ENCODE assay signal across 8 cellular contexts in genomic region chr1:246002725-246003441, GRCh38.
A peak's percentile ranks its signal among the peaks of the same experiment; 100 is the strongest.
DNase-seq lines count a peak whose midpoint lies in the region; ATAC-seq, FAIRE-seq and TF ChIP-seq lines count a peak whose summit lies in the region.

No MANE protein-coding gene starts in this region.

- peak overlapping the region; percentile 100 for H2BK15ac ChIP-seq in IMR-90 (ENCODE audit: low read depth, low read length)

- H3K4me1 ChIP-seq in IMR-90 (ENCODE audit: control insufficient read depth, insufficient read depth, low read length) (peaks cover 17% of the 10 kb centered on the region), OCI-LY3 (ENCODE audit: low read length) (peaks cover 26% of the 10 kb centered on the region)

- 92 to 100% methylated on average over 3 to 12 of the region's 23 CpGs for whole genome bisulfite sequencing in IMR-90 (ENCODE audit: extremely low coverage in 2 of 2, insufficient read length in 1 of 2), 2 experiments

- H3K79me1 ChIP-seq in IMR-90 (ENCODE audit: low read depth in 1 of 2, low read length in 2 of 2): 0 out of 4 replicates have a peak, but pooled peaks cover 0 to 4% of the 10 kb centered on the region in 2 experiments

- CTCF ChIA-PET in IMR-90 (lab: Yijun Ruan, JAX): interaction anchor here (1.0 to 1.2 kb wide), 2 partner anchors 491 to 850 kb away, joined by 3 to 6 read pairs; no protein-coding TSS in a partner anchor

- peak overlapping the region; percentile 96 for H2BK120ac ChIP-seq in IMR-90 (ENCODE audit: low read depth, low read length)

- H3K9ac ChIP-seq in IMR-90 (ENCODE audit: low read depth, low read length) (no peak overlapping the region), OCI-LY3 (ENCODE audit: low read length) (no peak overlapping the region)

- peaks cover 2% of the 10 kb centered on the region; the same call in 1 of the 2 replicates for H3K9me3 ChIP-seq in IMR-90 (ENCODE audit: control insufficient read depth, insufficient read depth, low read length)
- H3K9me3 ChIP-seq in OCI-LY3 (ENCODE audit: insufficient read depth, low read length): no peaks in the 10 kb centered on the region

- H3K4me2 ChIP-seq in IMR-90 (ENCODE audit: low read depth, low read length) (no peak overlapping the region), OCI-LY3 (ENCODE audit: low read length) (no peak overlapping the region)

- H2AFZ ChIP-seq in IMR-90 (replicated peaks; ENCODE audit: low read length, poor library complexity) (peak overlapping the region; percentile 59), OCI-LY3 (ENCODE audit: low read depth, low read length) (no peak overlapping the region)

- peak overlapping the region; percentile 97 for H2BK20ac ChIP-seq in IMR-90 (ENCODE audit: low read depth, low read length)

- peaks cover 13% of the 10 kb centered on the region for H3K9me1 ChIP-seq in IMR-90 (ENCODE audit: insufficient read depth, low read length)

- peak overlapping the region; percentile 92 for H3K4ac ChIP-seq in IMR-90 (ENCODE audit: low read depth, low read length)

- peak overlapping the region; percentile 82 for H4K91ac ChIP-seq in IMR-90 (ENCODE audit: insufficient read depth, low read depth, low read length)

- no TSS peak for BruUV-seq in IMR-90 (replicated peaks; lab: Mats Ljungman, UMichigan)

- peak; percentile 92 for TF ChIP-seq CTCF in IMR-90 (conservative IDR thresholded peaks at IDR 0.05; ENCODE audit: low read depth, low read length)
- peak; percentile 97 for TF ChIP-seq CTCF in OCI-LY3 (IDR thresholded peaks at IDR 0.05; ENCODE audit: low read depth, low read length)
- TF ChIP-seq CTCF in epithelial cell of esophagus (IDR thresholded peaks at IDR 0.05; ENCODE audit: insufficient read depth, low read depth, low read length, missing control alignments): peak; percentile 94

- peak overlapping the region; percentile 29 for H3K14ac ChIP-seq in IMR-90 (replicated peaks; ENCODE audit: low read depth, low read length)

- H3K4me3 ChIP-seq in IMR-90 (ENCODE audit: insufficient read depth, low read depth, low read length) (no peak overlapping the region), OCI-LY3 (ENCODE audit: low read length) (no peak overlapping the region), epithelial cell of esophagus (ENCODE audit: low read length) (no peak overlapping the region)

- ATAC-seq in IMR-90 (ENCODE audit: low read depth): peak; percentile 46

- 0 out of 2 replicates have a peak, but pooled peaks have one; percentile 49 for TF ChIP-seq POLR2A in IMR-90 (IDR thresholded peaks at IDR 0.05; ENCODE audit: low read depth, low read length)

- peak overlapping the region; percentile 7 for H4K5ac ChIP-seq in IMR-90 (ENCODE audit: low read depth, low read length)

- intact Hi-C loops in IMR-90 (cut with micrococcal nuclease): loop anchor here (1.0 to 10.0 kb wide), 7 partner anchors 126 to 924 kb away; no protein-coding TSS in a partner anchor

- H2BK5ac ChIP-seq in IMR-90 (ENCODE audit: low read depth, low read length, poor library complexity, severe bottlenecking): peak overlapping the region; percentile 34

- peak overlapping the region; percentile 74 for H3K18ac ChIP-seq in IMR-90 (ENCODE audit: low read depth, low read length)

- peak; percentile 88 for FAIRE-seq in GM19239 (lab: Jason Lieb, UNC)

- DNase-seq in Ammon's horn (ENCODE audit: low spot score) (peak; percentile 91), GM19239 (ENCODE audit: insufficient read length, low spot score) (peak; percentile 62), IMR-90 (peak; percentile 90), epithelial cell of esophagus (ENCODE audit: low read depth) (peak; percentile 91), mucosa of gallbladder (ENCODE audit: low spot score) (peak; percentile 85)
- DNase-seq in activated CD8-positive, alpha-beta memory T cell treated with anti-CD3 and anti-CD28 coated beads, Interleukin-2, amount 50 U/mL, for 24 hours (ENCODE audit: extremely low read depth): peak; percentile 62
- peak; percentile 91 for DNase-seq in stimulated activated CD8-positive, alpha-beta memory T cell treated with anti-CD3 and anti-CD28 coated beads, Interleukin-4, amount 100 ng/mL, for 48 hours

- H4K8ac ChIP-seq in IMR-90 (ENCODE audit: low read depth in 2 of 2, low read length in 2 of 2): peak overlapping the region; percentile 67 to 70

- POLR2A ChIA-PET in IMR-90 (lab: Charles Lee; ENCODE audit: unreplicated experiment): interaction anchor here (0.6 kb wide), 1 partner anchor 370 kb away, joined by 3 read pairs; no protein-coding TSS in a partner anchor

- in situ Hi-C loops in IMR-90 (cut with MboI; ENCODE audit: low sequenced_read_pairs): loop anchor here (5.0 to 10.0 kb wide), 4 partner anchors 452 to 918 kb away; no protein-coding TSS in a partner anchor

- H3K79me2 ChIP-seq in OCI-LY3 (ENCODE audit: low read length): no peaks in the 10 kb centered on the region

- peak overlapping the region; percentile 29; the same call in 1 of the 2 replicates for H3K27ac ChIP-seq in IMR-90 (ENCODE audit: insufficient read depth, low read length)
- no peak overlapping the region for H3K27ac ChIP-seq in OCI-LY3 (ENCODE audit: low read length)

- peak overlapping the region; percentile 70 for H2AK9ac ChIP-seq in IMR-90 (replicated peaks; ENCODE audit: low read depth, low read length, poor library complexity)

- H3K27me3 ChIP-seq in IMR-90 (ENCODE audit: control insufficient read depth, insufficient read depth, low read length) (no peaks in the 10 kb centered on the region), OCI-LY3 (ENCODE audit: low read depth, low read length) (no peaks in the 10 kb centered on the region)

- H3K56ac ChIP-seq in IMR-90 (ENCODE audit: extremely low read depth, insufficient read depth, low read length): no peak overlapping the region

- H3K36me3 ChIP-seq in IMR-90 (ENCODE audit: control insufficient read depth, insufficient read depth, low read length) (no peaks in the 10 kb centered on the region), OCI-LY3 (replicated peaks; ENCODE audit: low read depth, low read length) (no peaks in the 10 kb centered on the region)

- no peaks in the 10 kb centered on the region for H4K20me1 ChIP-seq in IMR-90 (ENCODE audit: insufficient read depth, low read length)
- H4K20me1 ChIP-seq in OCI-LY3 (ENCODE audit: insufficient read depth, low read length): peaks cover 8% of the 10 kb centered on the region; the same call in 1 of the 2 replicates

- peak; percentile 97 for TF ChIP-seq RAD21 in IMR-90 (IDR thresholded peaks at IDR 0.05; ENCODE audit: low read length)

- H3K23ac ChIP-seq in IMR-90 (ENCODE audit: low read depth, low read length): no peak overlapping the region; the same call in 1 of the 2 replicates

- peak overlapping the region; percentile 99 for H2AK5ac ChIP-seq in IMR-90 (ENCODE audit: low read depth, low read length)

- dilution Hi-C loops in IMR-90 (cut with HindIII; ENCODE audit: low sequenced_read_pairs, unreplicated experiment): no loop called here

TF ChIP-seq in IMR-90, 13 proteins besides CTCF, POLR2A, EP300 and RAD21:
- no peak for TF ChIP-seq MXI1 (IDR thresholded peaks at IDR 0.05; ENCODE audit: borderline replicate concordance, low read depth, low read length)
- TF ChIP-seq RFX5 (IDR thresholded peaks at IDR 0.05; ENCODE audit: low read depth, low read length): no peak
- TF ChIP-seq BHLHE40 (IDR thresholded peaks at IDR 0.05; ENCODE audit: low read depth, low read length): no peak
- TF ChIP-seq MAZ (IDR thresholded peaks at IDR 0.05; ENCODE audit: borderline replicate concordance, low read depth, low read length): no peak
- no peak for TF ChIP-seq RCOR1 (IDR thresholded peaks at IDR 0.05; ENCODE audit: insufficient replicate concordance, low read length)
- no peak for TF ChIP-seq FOS (IDR thresholded peaks at IDR 0.05; ENCODE audit: low read depth, low read length)
- TF ChIP-seq ELK1 (IDR thresholded peaks at IDR 0.05; ENCODE audit: borderline replicate concordance, low read depth, low read length): no peak
- peak; percentile 98 for TF ChIP-seq SMC3 (IDR thresholded peaks at IDR 0.05; ENCODE audit: low read depth, low read length)
TF ChIP-seq in IMR-90: peak in this region for 1.
